1 cellular context compared by ENCODE assay signal in the genomic region with DNA sequence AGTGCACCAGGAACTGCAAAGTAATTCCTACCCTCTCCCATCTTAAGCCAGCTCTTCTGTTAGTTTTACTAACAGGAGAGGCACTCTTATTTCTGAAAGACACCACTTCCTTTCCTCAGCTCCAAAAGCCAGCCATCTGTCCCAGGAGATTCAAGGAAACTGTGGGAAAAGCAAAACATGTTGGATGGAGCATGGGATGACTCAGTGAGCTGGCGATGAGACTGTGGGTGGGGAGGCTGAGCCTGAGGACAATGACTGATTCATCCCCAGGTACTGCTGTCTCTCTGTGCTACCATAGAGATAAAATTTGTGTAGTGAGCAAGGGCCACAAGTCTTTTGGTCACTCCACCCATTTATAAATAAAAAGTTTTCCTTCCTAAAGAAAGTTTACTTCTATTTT.
TF ChIP-seq lines count a peak whose summit lies in the region.

No MANE protein-coding gene starts in this region.

TF ChIP-seq in HepG2, 621 proteins besides CTCF, POLR2A, EP300 and RAD21 (continued from another document):
- TF ChIP-seq RARG (CRISPR knock-in tag; IDR thresholded peaks at IDR 0.05; ENCODE audit: low read depth) (no peak), ARNT (IDR thresholded peaks at IDR 0.05) (no peak), ZFYVE20 (CRISPR knock-in tag; IDR thresholded peaks at IDR 0.05; ENCODE audit: borderline replicate concordance, low read depth) (no peak), ZNF354B (CRISPR knock-in tag; IDR thresholded peaks at IDR 0.05) (no peak), AGO2 (optimal IDR thresholded peaks at IDR 0.05; ENCODE audit: low read depth, low read length) (no peak)
- TF ChIP-seq, protein P1, sequence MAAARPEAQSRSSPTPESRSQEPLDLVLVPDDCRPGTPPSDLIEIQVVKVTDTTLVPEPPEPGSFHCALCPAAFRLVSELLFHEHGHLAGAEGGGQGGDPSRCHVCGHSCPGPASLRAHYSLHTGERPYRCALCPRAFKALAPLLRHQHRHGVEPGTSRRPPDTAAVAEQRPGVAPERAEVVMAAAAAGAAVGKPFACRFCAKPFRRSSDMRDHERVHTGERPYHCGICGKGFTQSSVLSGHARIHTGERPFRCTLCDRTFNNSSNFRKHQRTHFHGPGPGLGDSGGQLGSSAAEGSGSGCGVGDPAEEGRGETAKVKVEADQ (CRISPR knock-in tag; IDR thresholded peaks at IDR 0.05; ENCODE audit: borderline replicate concordance) = no peak
